In genomic region chr10:13668126-13668525, GRCh38 we compare ENCODE assay signal across 1 cellular context.
TF ChIP-seq lines count a peak whose summit lies in the region.

No MANE protein-coding gene starts in this region.

TF ChIP-seq in GM23338, 12 proteins besides CTCF, POLR2A, EP300 and RAD21 (continued from another document):
- TF ChIP-seq REST (IDR thresholded peaks at IDR 0.05; ENCODE audit: unreplicated experiment) (no peak), NANOG (IDR thresholded peaks at IDR 0.05; ENCODE audit: borderline replicate concordance) (no peak), EZH2 (IDR thresholded peaks at IDR 0.05; ENCODE audit: low read depth, unreplicated experiment) (no peak), CREB1 (CRISPR knock-in tag; IDR thresholded peaks at IDR 0.05; ENCODE audit: low read depth) (no peak), ETS1 (IDR thresholded peaks at IDR 0.05) (no peak)
